ENCODE assay signal across 23 cellular contexts in genomic region chr1:33399375-33399774, GRCh38.
"Had no signal": no experiment of that assay in that cellular context is flagged by ENCODE, and none has a peak within 500 bp of the region (broad histone marks: within the 10 kb centered on the region; RNA-seq: fewer than 3 reads in every experiment).

No MANE protein-coding gene starts in this region.

- H3K4me1 Mint-ChIP-seq: activated naive CD8-positive, alpha-beta T cell treated with anti-CD3 and anti-CD28 coated beads, Interleukin-2, amount 50 U/mL, for 24 hours had no signal

- ATAC-seq: activated CD8-positive, alpha-beta memory T cell treated with anti-CD3 and anti-CD28 coated beads, Interleukin-2, amount 10 ng/mL, durations not matched to agents 7 days and 5 days; activated CD8-positive, alpha-beta T cell treated with anti-CD3 and anti-CD28 coated beads for 36 hours; activated naive CD8-positive, alpha-beta T cell treated with anti-CD3 and anti-CD28 coated beads, Interleukin-2, amount 50 U/mL, for 24 hours; body of pancreas; gastroesophageal sphincter; natural killer cell treated with Interleukin-12 subunit alpha and Interleukin-12 subunit beta and Interleukin-15 and Interleukin-18, amount 100 ng/mL, for 72 hours; pancreas; sciatic nerve; T-cell had no signal

- H3K36me3 ChIP-seq: cardiac muscle cell, gastroesophageal sphincter, pancreas, WERI-Rb-1 had no signal

- H3K4me3 Mint-ChIP-seq: activated CD4-positive, alpha-beta T cell treated with anti-CD3 and anti-CD28 coated beads, Interleukin-2, amount 10 ng/mL, durations not matched to agents 7 days and 5 days; activated CD8-positive, alpha-beta memory T cell treated with anti-CD3 and anti-CD28 coated beads, Interleukin-2, amount 10 ng/mL, durations not matched to agents 7 days and 5 days; activated CD8-positive, alpha-beta T cell treated with anti-CD3 and anti-CD28 coated beads for 36 hours; activated naive CD8-positive, alpha-beta T cell treated with anti-CD3 and anti-CD28 coated beads, Interleukin-2, amount 50 U/mL, for 24 hours; activated T-helper 1 cell treated with anti-CD3 and anti-CD28 coated beads, Interleukin-12 subunit alpha, Interleukin-12 subunit beta, Interleukin-2, Interleukin-4 antibody, amounts not matched to agents 30 ng/mL and 10 ng/mL and 1 ng/mL, durations not matched to agents 14 hours and 24 hours and 36 hours; natural killer cell treated with Interleukin-12 subunit alpha and Interleukin-12 subunit beta and Interleukin-15 and Interleukin-18, amount 100 ng/mL, for 72 hours; T-cell; T-helper 2 cell treated with Interferon-gamma antibody and Interleukin-4, amounts not matched to agents 5 μg/mL and 100 μg/mL, for 36 hours had no signal

- H3K27ac ChIP-seq: body of pancreas, cardiac muscle cell, pancreas, WERI-Rb-1 had no signal

- H3K4me3 ChIP-seq: body of pancreas, cardiac muscle cell, gastroesophageal sphincter, lung, pancreas had no signal

- DNase-seq: activated CD4-positive, alpha-beta T cell treated with anti-CD3 and anti-CD28 coated beads, Interleukin-2, amount 10 ng/mL, durations not matched to agents 7 days and 5 days; activated CD4-positive, CD25-positive, alpha-beta regulatory T cell treated with anti-CD3 and anti-CD28 coated beads, Interleukin-2, amount 50 U/mL, for 72 hours; activated CD8-positive, alpha-beta memory T cell treated with anti-CD3 and anti-CD28 coated beads, Interleukin-2, amount 10 ng/mL, durations not matched to agents 7 days and 5 days; activated CD8-positive, alpha-beta T cell treated with anti-CD3 and anti-CD28 coated beads for 36 hours; activated gamma-delta T cell; activated naive CD4-positive, alpha-beta T cell treated with anti-CD3 and anti-CD28 coated beads, Interleukin-2, amount 50 U/mL, for 16 hours; activated naive CD8-positive, alpha-beta T cell treated with anti-CD3 and anti-CD28 coated beads, Interleukin-2, amount 50 U/mL, for 24 hours; activated T-cell treated with anti-CD3 and anti-CD28 coated beads for 4 hours; body of pancreas; head of caudate nucleus; pancreas; stimulated activated CD4-positive, alpha-beta T cell treated with anti-CD3 and anti-CD28 coated beads, Interleukin-2, amount 100 ng/mL, for 48 hours; stimulated activated CD8-positive, alpha-beta memory T cell treated with anti-CD3 and anti-CD28 coated beads, Interleukin-4, amount 100 ng/mL, for 48 hours; stimulated activated naive CD4-positive, alpha-beta T cell treated with Interleukin-2 at 50 U/mL for 16 hours; T-cell; WERI-Rb-1 had no signal

- H3K36me3 Mint-ChIP-seq: activated CD8-positive, alpha-beta memory T cell treated with anti-CD3 and anti-CD28 coated beads, Interleukin-2, amount 10 ng/mL, durations not matched to agents 7 days and 5 days; natural killer cell treated with Interleukin-12 subunit alpha and Interleukin-12 subunit beta and Interleukin-15 and Interleukin-18, amount 100 ng/mL, for 72 hours; T-cell had no signal

- H3K27ac Mint-ChIP-seq: activated CD4-positive, alpha-beta T cell treated with anti-CD3 and anti-CD28 coated beads, Interleukin-2, amount 10 ng/mL, durations not matched to agents 7 days and 5 days; activated CD8-positive, alpha-beta memory T cell treated with anti-CD3 and anti-CD28 coated beads, Interleukin-2, amount 10 ng/mL, durations not matched to agents 7 days and 5 days; activated CD8-positive, alpha-beta T cell treated with anti-CD3 and anti-CD28 coated beads for 36 hours; activated naive CD8-positive, alpha-beta T cell treated with anti-CD3 and anti-CD28 coated beads, Interleukin-2, amount 50 U/mL, for 24 hours; activated T-helper 1 cell treated with anti-CD3 and anti-CD28 coated beads, Interleukin-12 subunit alpha, Interleukin-12 subunit beta, Interleukin-2, Interleukin-4 antibody, amounts not matched to agents 30 ng/mL and 10 ng/mL and 1 ng/mL, durations not matched to agents 14 hours and 24 hours and 36 hours; natural killer cell treated with Interleukin-12 subunit alpha and Interleukin-12 subunit beta and Interleukin-15 and Interleukin-18, amount 100 ng/mL, for 72 hours; T-cell; T-helper 2 cell treated with Interferon-gamma antibody and Interleukin-4, amounts not matched to agents 5 μg/mL and 100 μg/mL, for 36 hours had no signal

- H3K4me1 ChIP-seq: body of pancreas had no signal

- H3K9me3 ChIP-seq: body of pancreas, gastroesophageal sphincter, pancreas had no signal

- H3K9me3 Mint-ChIP-seq: activated CD4-positive, alpha-beta T cell treated with anti-CD3 and anti-CD28 coated beads, Interleukin-2, amount 10 ng/mL, durations not matched to agents 7 days and 5 days; activated CD8-positive, alpha-beta T cell treated with anti-CD3 and anti-CD28 coated beads for 36 hours; activated naive CD8-positive, alpha-beta T cell treated with anti-CD3 and anti-CD28 coated beads, Interleukin-2, amount 50 U/mL, for 24 hours; activated T-helper 1 cell treated with anti-CD3 and anti-CD28 coated beads, Interleukin-12 subunit alpha, Interleukin-12 subunit beta, Interleukin-2, Interleukin-4 antibody, amounts not matched to agents 30 ng/mL and 10 ng/mL and 1 ng/mL, durations not matched to agents 14 hours and 24 hours and 36 hours; natural killer cell treated with Interleukin-12 subunit alpha and Interleukin-12 subunit beta and Interleukin-15 and Interleukin-18, amount 100 ng/mL, for 72 hours; T-cell; T-helper 2 cell treated with Interferon-gamma antibody and Interleukin-4, amounts not matched to agents 5 μg/mL and 100 μg/mL, for 36 hours had no signal

- H3K27me3 ChIP-seq: body of pancreas, cardiac muscle cell, gastroesophageal sphincter, pancreas had no signal

- H3K27me3 Mint-ChIP-seq: activated CD8-positive, alpha-beta T cell treated with anti-CD3 and anti-CD28 coated beads for 36 hours had no signal
